15 cellular contexts compared by ENCODE assay signal in genomic region chr7:101564778-101565211, GRCh38.
DNase-seq lines count a peak whose midpoint lies in the region; ATAC-seq, FAIRE-seq and TF ChIP-seq lines count a peak whose summit lies in the region.
"Had no signal": no experiment of that assay in that cellular context is flagged by ENCODE, and none has a peak within 500 bp of the region (broad histone marks: within the 10 kb centered on the region; RNA-seq: fewer than 3 reads in every experiment).

No MANE protein-coding gene starts in this region.

- TF ChIP-seq CTCF in D721Med (IDR thresholded peaks at IDR 0.05; ENCODE audit: insufficient read depth, missing control alignments): no peak

- ATAC-seq in GM21390 (IDR thresholded peaks at IDR 0.05; ENCODE audit: unreplicated experiment): no peak
- no peak for ATAC-seq in T-cell (replicated peaks in 1 of 4)
- ATAC-seq in HG02798 (IDR thresholded peaks at IDR 0.05; ENCODE audit: poor library complexity, unreplicated experiment): no peak
- ATAC-seq: activated naive CD4-positive, alpha-beta T cell treated with anti-CD3 and anti-CD28 coated beads, Interleukin-2, amount 50 U/mL, for 72 hours; GM12878 had no signal

- H3K4me1 Mint-ChIP-seq in T-cell: peaks cover 0 to 4% (median 2%) of the 10 kb centered on the region in 3 donors

- DNase-seq in A172 (ENCODE audit: low spot score): peak; percentile 50
- DNase-seq in H4 (ENCODE audit: low spot score): peak; percentile 45
- DNase-seq in SHP77 treated with DMSO at 0.1 percent for 48 hours (lab: John Stamatoyannopoulos, UW): peak; percentile 20
- peak; percentile 85 for DNase-seq in iPS DF 19.7 (ENCODE audit: low read depth, low spot score)
- no peak for DNase-seq in T-cell
- DNase-seq in D721Med (ENCODE audit: insufficient read length, low spot score): no peak
- DNase-seq: activated CD4-positive, alpha-beta memory T cell treated with anti-CD3 and anti-CD28 coated beads for 36 hours; effector CD4-positive, alpha-beta T cell; KG1; natural killer cell had no signal

- H3K36me3 Mint-ChIP-seq in T-cell: no peaks in the 10 kb centered on the region
- H3K36me3 Mint-ChIP-seq: activated CD4-positive, alpha-beta memory T cell treated with anti-CD3 and anti-CD28 coated beads for 36 hours; natural killer cell had no signal

- peaks cover 8 to 26% of the 10 kb centered on the region in 2 donors for H3K27me3 Mint-ChIP-seq in T-cell

- POLR2A ChIA-PET in T-cell (lab: Charles Lee): no interaction called here

- no peak overlapping the region for H3K27ac Mint-ChIP-seq in T-cell
- H3K27ac Mint-ChIP-seq: activated CD4-positive, alpha-beta memory T cell treated with anti-CD3 and anti-CD28 coated beads for 36 hours; activated naive CD4-positive, alpha-beta T cell treated with anti-CD3 and anti-CD28 coated beads, Interleukin-2, amount 50 U/mL, for 72 hours; natural killer cell; stimulated activated naive CD8-positive, alpha-beta T cell treated with anti-CD3 and anti-CD28 coated beads, Interleukin-15, Interleukin-2, amounts not matched to agents 100 ng/mL and 50 ng/mL, for 24 hours had no signal

- H3K4me3 Mint-ChIP-seq in T-cell: no peak overlapping the region
- H3K4me3 Mint-ChIP-seq: activated CD4-positive, alpha-beta memory T cell treated with anti-CD3 and anti-CD28 coated beads for 36 hours; natural killer cell; stimulated activated naive CD8-positive, alpha-beta T cell treated with anti-CD3 and anti-CD28 coated beads, Interleukin-15, Interleukin-2, amounts not matched to agents 100 ng/mL and 50 ng/mL, for 24 hours had no signal

- CTCF ChIA-PET in T-cell (lab: Charles Lee): no interaction called here

- H3K9me3 Mint-ChIP-seq in T-cell: peaks cover 0 to 4% (median 3%) of the 10 kb centered on the region in 3 donors
- H3K9me3 Mint-ChIP-seq: natural killer cell; stimulated activated naive CD8-positive, alpha-beta T cell treated with anti-CD3 and anti-CD28 coated beads, Interleukin-15, Interleukin-2, amounts not matched to agents 100 ng/mL and 50 ng/mL, for 24 hours had no signal

- FAIRE-seq in D721Med (lab: Jason Lieb, UNC): no peak

Comparison
In these comparisons a context has a peak if more than half of its experiments do, and no peak if none do; other contexts are left out.
1. DNase-seq: peak in A172 (single experiment), H4 (single experiment), SHP77 treated with DMSO at 0.1 percent for 48 hours (single experiment) and iPS DF 19.7 (single experiment); none in T-cell (0 of 34) and D721Med (single experiment).